ENCODE assay signal across 8 cellular contexts in the genomic region with DNA sequence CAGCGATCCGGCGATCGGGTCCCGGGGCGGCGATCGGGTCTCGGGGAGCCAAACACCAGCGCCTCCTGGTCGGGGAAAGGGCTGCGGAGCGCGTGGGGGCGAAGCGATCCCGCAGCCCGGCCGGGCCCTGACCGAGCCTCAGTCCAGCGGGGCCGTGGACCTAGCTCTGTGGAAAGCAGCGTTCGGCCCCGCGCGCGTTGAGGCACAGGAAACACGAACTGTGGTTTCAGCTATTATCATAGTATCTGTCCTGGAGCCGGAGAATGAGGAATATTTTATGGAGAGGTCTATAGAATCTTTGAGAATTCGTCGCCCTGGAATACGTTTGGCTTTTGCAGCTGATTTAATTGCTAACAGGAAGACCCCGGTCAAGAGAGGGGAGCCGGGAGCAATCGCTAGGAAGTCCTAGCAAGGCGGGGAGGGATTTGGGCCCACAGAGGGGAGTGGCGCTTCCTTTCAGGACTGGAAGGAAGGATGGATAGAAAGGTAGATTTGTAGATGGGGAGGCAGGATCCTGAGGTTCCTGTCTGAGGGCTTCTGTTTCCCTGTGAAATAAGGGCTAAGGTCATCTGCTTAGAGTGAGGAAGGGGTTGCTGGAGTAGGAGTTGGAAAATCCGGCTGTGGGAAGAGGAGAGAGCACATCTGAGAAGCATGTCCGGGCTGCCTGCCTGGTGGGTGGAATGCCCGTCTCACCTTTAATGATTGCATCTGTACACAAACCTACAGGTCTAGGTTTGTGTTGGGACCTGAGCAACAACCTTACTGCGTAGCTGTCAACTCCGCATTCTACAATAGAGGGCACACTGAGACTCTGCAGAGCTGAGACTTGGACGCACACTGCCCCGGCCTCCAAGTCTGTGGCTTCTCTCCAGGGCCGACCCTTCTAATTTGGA. TPM values are rescaled to one million over a fixed set of nuclear protein-coding genes. Genes with fewer than 3 reads are reported as not detected.
DNase-seq lines count a peak whose midpoint lies in the region; ATAC-seq and TF ChIP-seq lines count a peak whose summit lies in the region.

No MANE protein-coding gene starts in this region.

- H3K4me3 ChIP-seq in H7 (ENCODE audit: insufficient read depth, low read depth, low read length) (peak overlapping the region; percentile 92), OCI-LY3 (ENCODE audit: low read length) (peak overlapping the region; percentile 92), right lobe of liver (peak overlapping the region; percentile 68 to 81 (median 71)), thymus (ENCODE audit: low read length) (peak overlapping the region; percentile 85)

- 7% methylated on average over 22 of the region's 46 CpGs for WGBS in right lobe of liver (ENCODE audit: insufficient coverage, low coverage, low lambda C conversion rate, missing lambda C conversion rate)
- WGBS in thymus: 3% methylated on average over 46 of the region's 46 CpGs

- H3K4me1 ChIP-seq in ES-I3 (ENCODE audit: insufficient read depth, low read length) (peaks cover 11% of the 10 kb centered on the region; the same call in 1 of the 2 replicates), OCI-LY3 (ENCODE audit: low read length) (peaks cover 18% of the 10 kb centered on the region), right lobe of liver (peaks cover 0 to 11% (median 2%) of the 10 kb centered on the region in 4 donors), thymus (ENCODE audit: control insufficient read depth, insufficient read depth, low read length) (peaks cover 7% of the 10 kb centered on the region)

- peak overlapping the region; percentile 98 for H3K4me2 ChIP-seq in OCI-LY3 (ENCODE audit: low read length)

- H3K79me2 ChIP-seq in OCI-LY3 (ENCODE audit: low read length): peaks cover 20% of the 10 kb centered on the region

- TF ChIP-seq CTCF in OCI-LY3 (IDR thresholded peaks at IDR 0.05; ENCODE audit: low read depth, low read length): peak; percentile 42
- TF ChIP-seq CTCF in right lobe of liver (IDR thresholded peaks at IDR 0.05): peak in 2 of 4 donors; percentile 21 to 29

- peaks cover 9% of the 10 kb centered on the region for H3K36me3 ChIP-seq in ES-I3 (ENCODE audit: insufficient read depth, low read length)
- H3K36me3 ChIP-seq in H7 (replicated peaks; ENCODE audit: control insufficient read depth, insufficient read depth, low read length): peaks cover 23% of the 10 kb centered on the region
- H3K36me3 ChIP-seq in OCI-LY3 (replicated peaks; ENCODE audit: low read depth, low read length): peaks cover 22% of the 10 kb centered on the region
- peaks cover 0 to 3% (median 0%) of the 10 kb centered on the region in 4 donors for H3K36me3 ChIP-seq in right lobe of liver
- peaks cover 23% of the 10 kb centered on the region for H3K36me3 ChIP-seq in thymus (ENCODE audit: control insufficient read depth, insufficient read depth)

- TF ChIP-seq POLR2A in right lobe of liver (IDR thresholded peaks at IDR 0.05): no peak

- peak overlapping the region; percentile 55 for H3K27ac ChIP-seq in OCI-LY3 (ENCODE audit: low read length)
- peak overlapping the region in 2 of 3 donors; percentile 37 to 51 for H3K27ac ChIP-seq in right lobe of liver
- peak overlapping the region; percentile 68 for H3K27ac ChIP-seq in thymus (ENCODE audit: low read depth)

- ATAC-seq in right lobe of liver: peak in 3 of 4 donors; percentile 2 to 46 (median 3)

- peaks cover 14% of the 10 kb centered on the region for H4K20me1 ChIP-seq in OCI-LY3 (ENCODE audit: insufficient read depth, low read length)

- peaks cover 1% of the 10 kb centered on the region; the same call in 1 of the 2 replicates for H3K27me3 ChIP-seq in H7 (ENCODE audit: control insufficient read depth, insufficient read depth, low read length)
- H3K27me3 ChIP-seq in OCI-LY3 (ENCODE audit: low read depth, low read length): no peaks in the 10 kb centered on the region
- H3K27me3 ChIP-seq in right lobe of liver: no peaks in the 10 kb centered on the region
- H3K27me3 ChIP-seq in thymus (ENCODE audit: control insufficient read depth, insufficient read depth): no peaks in the 10 kb centered on the region

- intact Hi-C loops in right lobe of liver (cut with DNase I): loop anchor here in 1 of 2 donors (10.0 kb wide), 1 partner anchor 65 kb away; no protein-coding TSS in a partner anchor

- H3K9ac ChIP-seq in ES-I3 (ENCODE audit: low read depth, low read length) (peak overlapping the region; percentile 88), OCI-LY3 (ENCODE audit: low read length) (peak overlapping the region; percentile 94)

- H3K9me3 ChIP-seq in ES-I3 (ENCODE audit: control insufficient read depth, insufficient read depth, low read length) (no peaks in the 10 kb centered on the region), OCI-LY3 (ENCODE audit: insufficient read depth, low read length) (no peaks in the 10 kb centered on the region), right lobe of liver (no peaks in the 10 kb centered on the region), thymus (ENCODE audit: control insufficient read depth) (no peaks in the 10 kb centered on the region)

- peak overlapping the region; percentile 24; the same call in 1 of the 2 replicates for H2AFZ ChIP-seq in OCI-LY3 (ENCODE audit: low read depth, low read length)

- DNase-seq in H7: no peak
- peak; percentile 53 for DNase-seq in cerebellum (ENCODE audit: low spot score)
- DNase-seq in right lobe of liver: peak in 1 of 3 donors; percentile 47
- no peak for DNase-seq in AG20443 (ENCODE audit: low spot score)
- DNase-seq in activated CD4-positive, alpha-beta T cell treated with anti-CD3 and anti-CD28 coated beads for 4 hours: no peak

RNA-seq across cellular contexts. Expression of gene CCNF, which starts 0.8 kb away (rescaled TPM):
- 81.5 and 82.6 TPM in 2 replicates for total RNA-seq in H7 (2014; rRNA removed; shearing (Covaris generic))
- total RNA-seq in cerebellum (11.1 TPM), right lobe of liver (1 to 10 TPM; 1.3 to 2.7 (median 1.7) TPM)
- polyA plus RNA-seq in thymus: 4.0 TPM

RNA-seq across cellular contexts. Expression of gene TEDC2, which starts 29.9 kb away (rescaled TPM):
- 87.2 and 90.7 TPM in 2 replicates for total RNA-seq in H7 (2014; rRNA removed; shearing (Covaris generic))
- total RNA-seq in cerebellum (5.9 TPM), right lobe of liver (1 to 10 TPM in 3 of 6 experiments, under 1 TPM in 3; 0.35 to 2.8 (median 0.87) TPM)
- 1.8 TPM for polyA plus RNA-seq in thymus

RNA-seq across cellular contexts. Expression of gene NTN3, which starts 41.1 kb away (rescaled TPM):
- total RNA-seq in H7 (2014; rRNA removed; shearing (Covaris generic)): 0.73 TPM in 1 of 2 replicates, not detected in the other
- total RNA-seq in cerebellum (2.5 TPM), right lobe of liver (1 to 10 TPM in 4 of 6 experiments, under 1 TPM in 2; 0.39 to 2.1 (median 1.2) TPM)
- 0.02 TPM for polyA plus RNA-seq in thymus

RNA-seq across cellular contexts. Expression of gene TBC1D24, which starts 44.9 kb away (rescaled TPM):
- total RNA-seq in H7 (2014; rRNA removed; shearing (Covaris generic)): 12.3 and 13.5 TPM in 2 replicates
- total RNA-seq in cerebellum: 30.4 TPM
- 10 to 100 TPM; 14.9 to 22.7 (median 17.5) TPM for total RNA-seq in right lobe of liver
- 3.7 TPM for polyA plus RNA-seq in thymus

Comparison
In these comparisons a context has a peak if more than half of its experiments do, and no peak if none do; other contexts are left out.
1. RNA of gene TEDC2, which starts 29.9 kb away (total RNA-seq): 87.2 to 90.7 TPM in H7; 5.9 TPM in cerebellum (single experiment) and 0.35 to 2.8 TPM in right lobe of liver; every median in the first group is over 10 times any median in the second.
2. Peak in every context shown above with its lines, with median percentiles within 50 percentile points of each other: H3K4me3 ChIP-seq and H3K27ac ChIP-seq.